In the genomic region with DNA sequence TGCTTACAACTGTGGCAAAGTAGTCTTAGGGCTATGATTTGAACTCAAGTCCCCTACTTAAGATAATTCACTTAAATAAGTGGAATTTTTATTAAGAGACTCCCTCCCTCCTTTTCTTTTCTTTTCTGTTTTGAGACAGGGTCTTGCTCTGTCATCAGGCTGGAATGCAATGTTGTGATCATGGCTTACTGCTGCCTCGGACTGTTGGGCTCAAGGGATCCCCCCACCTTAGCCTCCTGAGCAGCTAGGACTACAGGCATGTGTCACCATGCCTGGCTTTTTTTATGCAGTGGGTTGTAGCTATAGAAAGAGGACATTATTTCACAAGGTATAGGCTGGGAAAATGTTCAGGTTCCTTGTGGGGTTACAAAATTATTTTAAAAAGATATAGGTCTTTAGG, we compare ENCODE assay signal across 19 cellular contexts. TPM values are rescaled to one million over a fixed set of nuclear protein-coding genes. Genes with fewer than 3 reads are reported as not detected.
A peak's percentile ranks its signal among the peaks of the same experiment; 100 is the strongest.
DNase-seq lines count a peak whose midpoint lies in the region; ATAC-seq and TF ChIP-seq lines count a peak whose summit lies in the region.
"Had no signal": no experiment of that assay in that cellular context is flagged by ENCODE, and none has a peak within 500 bp of the region (broad histone marks: within the 10 kb centered on the region; RNA-seq: fewer than 3 reads in every experiment).

No MANE protein-coding gene starts in this region.

- in situ Hi-C loops in mammary epithelial cell (cut with MboI; ENCODE audit: low sequenced_read_pairs in 2 of 2): no loop called here

- no peak overlapping the region for H4K5ac ChIP-seq in mesendoderm (ENCODE audit: low read length)

- TF ChIP-seq CTCF in HFFc6 (IDR thresholded peaks at IDR 0.05): no peak
- TF ChIP-seq CTCF in chondrocyte (IDR thresholded peaks at IDR 0.05): no peak
- TF ChIP-seq CTCF in Peyer's patch (IDR thresholded peaks at IDR 0.05): no peak
- TF ChIP-seq CTCF in mammary epithelial cell (conservative IDR thresholded peaks at IDR 0.05 in 1 of 2, IDR thresholded peaks at IDR 0.05 in 1 of 2; ENCODE audit: extremely low read depth in 1 of 2, insufficient read depth in 1 of 2, low read depth in 1 of 2, low read length in 2 of 2): no peak

- no peak overlapping the region for H4K8ac ChIP-seq in mesendoderm (ENCODE audit: low read depth, low read length)

- H2BK15ac ChIP-seq in mesendoderm (replicated peaks; ENCODE audit: low read depth): no peak overlapping the region

- no peak overlapping the region for H3K4me3 Mint-ChIP-seq in HFFc6
- no peak overlapping the region for H3K4me3 Mint-ChIP-seq in chondrocyte (ENCODE audit: unreplicated experiment)
- H3K4me3 Mint-ChIP-seq: B cell; CD4-positive, CD25-positive, alpha-beta regulatory T cell had no signal

- peaks cover 2% of the 10 kb centered on the region for H3K79me1 ChIP-seq in mesendoderm (ENCODE audit: low read length)

- ATAC-seq in HG02642 (IDR thresholded peaks at IDR 0.05; ENCODE audit: poor library complexity, unreplicated experiment): no peak

- no peak overlapping the region for H2BK5ac ChIP-seq in mesendoderm (ENCODE audit: low read length)

- H2AK5ac ChIP-seq in mesendoderm (ENCODE audit: low read length): no peak overlapping the region

- H3K79me2 ChIP-seq in ACC112 (ENCODE audit: control insufficient read depth, insufficient read depth, low read length, unreplicated experiment): peaks cover 12% of the 10 kb centered on the region
- no peaks in the 10 kb centered on the region for H3K79me2 ChIP-seq in mesendoderm (ENCODE audit: control insufficient read depth, insufficient read depth, low read length)
- H3K79me2 ChIP-seq in mammary epithelial cell (ENCODE audit: insufficient read depth, low read length): peaks cover 4% of the 10 kb centered on the region

- no peak overlapping the region for H3K23ac ChIP-seq in mesendoderm (ENCODE audit: low read length)

- H2AFZ ChIP-seq in ACC112 (ENCODE audit: low read length, unreplicated experiment) (no peak overlapping the region), mammary epithelial cell (ENCODE audit: low read depth, low read length) (no peak overlapping the region)

- H3K9me3 Mint-ChIP-seq in HFFc6 (no peaks in the 10 kb centered on the region), chondrocyte (ENCODE audit: low read depth) (no peaks in the 10 kb centered on the region)

- no peak overlapping the region for H2BK120ac ChIP-seq in mesendoderm (ENCODE audit: low read depth, low read length)

- intact Hi-C loops in mammary epithelial cell (cut with micrococcal nuclease): no loop called here

- TF ChIP-seq POLR2A in Peyer's patch (IDR thresholded peaks at IDR 0.05): no peak

- H3K4ac ChIP-seq in mesendoderm (ENCODE audit: low read depth, low read length): no peak overlapping the region

- H3K27ac Mint-ChIP-seq in HFFc6 (peak overlapping the region; percentile 82), chondrocyte (ENCODE audit: unreplicated experiment) (peak overlapping the region; percentile 28)
- H3K27ac Mint-ChIP-seq: B cell; CD4-positive, CD25-positive, alpha-beta regulatory T cell had no signal

- H3K27ac ChIP-seq in ACC112 (ENCODE audit: low read depth, low read length) (peak overlapping the region; percentile 78), mesendoderm (ENCODE audit: low read depth, low read length) (no peak overlapping the region), Peyer's patch (no peak overlapping the region), mammary epithelial cell (ENCODE audit: insufficient read depth, low read depth, low read length) (no peak overlapping the region)

- BruUV-seq in mammary epithelial cell (replicated peaks; lab: Mats Ljungman, UMichigan): no TSS peak

- no peaks in the 10 kb centered on the region for H3K27me3 Mint-ChIP-seq in HFFc6 (ENCODE audit: insufficient read depth)
- no peaks in the 10 kb centered on the region for H3K27me3 Mint-ChIP-seq in chondrocyte (ENCODE audit: low read depth)
- H3K27me3 Mint-ChIP-seq: B cell; CD4-positive, CD25-positive, alpha-beta regulatory T cell had no signal

- dilution Hi-C loops in mammary epithelial cell (cut with HindIII; ENCODE audit: low sequenced_read_pairs): no loop called here

- H3K9me3 ChIP-seq in Peyer's patch (no peaks in the 10 kb centered on the region), mammary epithelial cell (replicated peaks; ENCODE audit: insufficient read depth, low read length) (no peaks in the 10 kb centered on the region)
- H3K9me3 ChIP-seq: Caco-2 had no signal

- CTCF ChIA-PET in mammary epithelial cell (lab: Charles Lee; ENCODE audit: low non-redundant PET): no interaction called here

- no peak overlapping the region for H3K56ac ChIP-seq in mesendoderm (ENCODE audit: low read length)

- H3K27me3 ChIP-seq in ACC112 (ENCODE audit: insufficient read depth, low read length) (no peaks in the 10 kb centered on the region), mesendoderm (ENCODE audit: insufficient read depth, low read length, poor library complexity) (no peaks in the 10 kb centered on the region), Peyer's patch (no peaks in the 10 kb centered on the region), mammary epithelial cell (ENCODE audit: insufficient read depth, low read length) (no peaks in the 10 kb centered on the region)

- H3K4me1 Mint-ChIP-seq in HFFc6 (ENCODE audit: low read depth) (peaks cover 57% of the 10 kb centered on the region), chondrocyte (ENCODE audit: low read depth) (peaks cover 15% of the 10 kb centered on the region)

- H3K4me2 ChIP-seq in mesendoderm (ENCODE audit: low read length) (no peak overlapping the region), mammary epithelial cell (ENCODE audit: insufficient read depth, low read depth, low read length) (no peak overlapping the region)

- H4K20me1 ChIP-seq in mammary epithelial cell (ENCODE audit: insufficient read depth, low read length): no peaks in the 10 kb centered on the region

- H3K9ac ChIP-seq in mesendoderm (ENCODE audit: low read length) (no peak overlapping the region), mammary epithelial cell (ENCODE audit: insufficient read depth, low read length) (no peak overlapping the region)

- DNase-seq in HFFc6: no peak
- DNase-seq in chondrocyte (ENCODE audit: low spot score): no peak
- peak; percentile 73 for DNase-seq in mesendoderm
- no peak for DNase-seq in Peyer's patch
- DNase-seq in mammary epithelial cell: no peak
- DNase-seq in D341Med (ENCODE audit: low spot score): no peak
- DNase-seq: 8988T; Caco-2; CD4-positive, CD25-positive, alpha-beta regulatory T cell; DMS153; HCEC 1CT; KBM-7; NCI-H1105; NCI-H1694; NCI-H2081 treated with DMSO at 0.1 percent for 48 hours; Right ventricle myocardium superior had no signal

- no peak overlapping the region for H3K18ac ChIP-seq in mesendoderm (ENCODE audit: low read length)

- H3K4me3 ChIP-seq in ACC112 (ENCODE audit: low read depth, low read length) (no peak overlapping the region), mesendoderm (ENCODE audit: low read length) (no peak overlapping the region), Peyer's patch (no peak overlapping the region), mammary epithelial cell (replicated peaks in 1 of 3; ENCODE audit: insufficient read depth in 1 of 3, low read depth in 2 of 3, low read length in 3 of 3) (no peak overlapping the region)

- no peaks in the 10 kb centered on the region for H3K36me3 ChIP-seq in ACC112 (ENCODE audit: insufficient read depth, low read length)
- no peaks in the 10 kb centered on the region for H3K36me3 ChIP-seq in mesendoderm (ENCODE audit: control insufficient read depth, insufficient read depth, low read length)
- no peaks in the 10 kb centered on the region for H3K36me3 ChIP-seq in Peyer's patch
- H3K36me3 ChIP-seq in mammary epithelial cell (ENCODE audit: insufficient read depth, low read length): no peaks in the 10 kb centered on the region

- WGBS in mesendoderm (ENCODE audit: extremely low coverage, insufficient coverage, low lambda C conversion rate): no CpG with 5 or more reads among the region's 1 CpG
- WGBS in mammary epithelial cell (ENCODE audit: low coverage, missing lambda C conversion rate): 82% methylated on average over 1 of the region's 1 CpG

- H3K36me3 Mint-ChIP-seq in HFFc6 (ENCODE audit: low read depth): peaks cover 5% of the 10 kb centered on the region; the same call in 1 of the 2 replicates
- no peaks in the 10 kb centered on the region for H3K36me3 Mint-ChIP-seq in chondrocyte (ENCODE audit: low read depth)

- H3K4me1 ChIP-seq in ACC112 (ENCODE audit: control insufficient read depth, insufficient read depth, low read length, unreplicated experiment) (peaks cover 13% of the 10 kb centered on the region), mesendoderm (ENCODE audit: control insufficient read depth, low read depth, low read length) (no peaks in the 10 kb centered on the region), Peyer's patch (peaks cover 0 to 3% (median 0%) of the 10 kb centered on the region in 4 donors), mammary epithelial cell (ENCODE audit: insufficient read depth, low read length) (no peaks in the 10 kb centered on the region)
- H3K4me1 ChIP-seq: Caco-2 had no signal

RNA-seq across cellular contexts. Expression of gene DIAPH2, which starts 19.2 kb away (rescaled TPM):
- total RNA-seq in HFFc6 (2021; fragmentation: NEBNext Ultra II Directional; extraction: Animal tissue kit (Norgen Biotek cat#: 25700)): 10 to 100 TPM; 10.1 to 13.5 (median 11.6) TPM
- total RNA-seq in chondrocyte (6.9 to 14.5 TPM (median 14.3 TPM) in 3 replicates), Peyer's patch (100 to 1,000 TPM in 1 of 4 donors, 10 to 100 TPM in 3; 15.1 to 114 (median 33.0) TPM), mammary epithelial cell (10 to 100 TPM; 12.5 to 17.8 TPM)
- polyA plus RNA-seq in mesendoderm (2013, experiment 1 of 2): 19.3 TPM
- polyA plus RNA-seq in mesendoderm (2013, experiment 2 of 2): 19.5 TPM
- polyA plus RNA-seq in mammary epithelial cell: 4.5 TPM
- 7.1 TPM for polyA minus RNA-seq in mammary epithelial cell
